Comparison of ENCODE assay signal across 1 cellular context in genomic region chr20:38066969-38067716, GRCh38.
TF ChIP-seq lines count a peak whose summit lies in the region.

No MANE protein-coding gene starts in this region.

TF ChIP-seq in liver, 16 proteins besides CTCF, POLR2A, EP300 and RAD21 (continued from another document):
- no peak for TF ChIP-seq EGR1 (IDR thresholded peaks at IDR 0.05; ENCODE audit: low read depth in 2 of 2)
- peak; percentile 39 for TF ChIP-seq YY1 (IDR thresholded peaks at IDR 0.05)
- peak; percentile 29 for TF ChIP-seq ATF3 (IDR thresholded peaks at IDR 0.05)
- no peak for TF ChIP-seq TAF1 (conservative IDR thresholded peaks at IDR 0.05)
- TF ChIP-seq FOXA2 (IDR thresholded peaks at IDR 0.05): no peak
- TF ChIP-seq REST (IDR thresholded peaks at IDR 0.05): peak; percentile 87
- no peak for TF ChIP-seq FOXA1 (IDR thresholded peaks at IDR 0.05)
- TF ChIP-seq RXRA (IDR thresholded peaks at IDR 0.05): peak; percentile 83 to 86
